ENCODE assay signal across 24 cellular contexts in the genomic region with DNA sequence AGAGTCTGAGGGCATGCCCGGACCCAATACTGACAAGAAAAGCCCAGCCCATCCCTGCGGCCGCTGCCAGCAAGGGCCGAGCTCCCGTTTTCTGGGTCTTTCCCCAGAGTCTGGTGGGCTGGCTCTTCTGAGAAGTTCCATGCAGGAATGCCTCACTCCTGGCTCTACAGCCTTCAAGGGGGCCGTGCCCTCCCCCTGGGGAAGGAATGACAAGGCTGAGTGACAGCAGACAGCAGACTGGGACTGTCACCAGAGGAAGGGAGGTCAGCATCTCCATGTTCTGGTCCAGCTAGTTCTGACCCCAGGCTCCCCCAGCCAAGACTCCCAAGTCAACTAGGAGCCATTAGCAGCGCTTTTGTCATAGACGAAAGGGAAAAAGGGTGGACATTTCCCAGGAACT.
"Had no signal": no experiment of that assay in that cellular context is flagged by ENCODE, and none has a peak within 500 bp of the region (broad histone marks: within the 10 kb centered on the region; RNA-seq: fewer than 3 reads in every experiment).

No MANE protein-coding gene starts in this region.

- H3K27ac Mint-ChIP-seq: activated CD4-positive, alpha-beta T cell treated with anti-CD3 and anti-CD28 coated beads, Interleukin-2, amount 10 ng/mL, durations not matched to agents 7 days and 5 days; activated CD8-positive, alpha-beta memory T cell treated with anti-CD3 and anti-CD28 coated beads, Interleukin-2, amount 10 ng/mL, durations not matched to agents 7 days and 5 days; activated CD8-positive, alpha-beta T cell treated with anti-CD3 and anti-CD28 coated beads for 36 hours; activated naive CD4-positive, alpha-beta T cell treated with anti-CD3 and anti-CD28 coated beads, Interleukin-2, amount 50 U/mL, for 72 hours; activated T-helper 1 cell treated with anti-CD3 and anti-CD28 coated beads, Interleukin-12 subunit alpha, Interleukin-12 subunit beta, Interleukin-2, Interleukin-4 antibody, amounts not matched to agents 30 ng/mL and 10 ng/mL and 1 ng/mL, durations not matched to agents 14 hours and 24 hours and 36 hours; natural killer cell treated with Interleukin-12 subunit alpha and Interleukin-12 subunit beta and Interleukin-15 and Interleukin-18, amount 100 ng/mL, for 72 hours; stimulated activated effector memory CD8-positive, alpha-beta T cell treated with anti-CD3 and anti-CD28 coated beads, Interleukin-12 subunit alpha, Interleukin-12 subunit beta, amount 100 ng/mL, for 72 hours; T-helper 2 cell treated with Interferon-gamma antibody and Interleukin-4, amounts not matched to agents 5 μg/mL and 100 μg/mL, for 36 hours had no signal

- H3K4me1 Mint-ChIP-seq: activated CD8-positive, alpha-beta memory T cell treated with anti-CD3 and anti-CD28 coated beads, Interleukin-2, amount 10 ng/mL, durations not matched to agents 7 days and 5 days had no signal

- DNase-seq: activated CD4-positive, alpha-beta T cell treated with anti-CD3 and anti-CD28 coated beads, Interleukin-2, amount 10 ng/mL, durations not matched to agents 7 days and 5 days; activated CD4-positive, CD25-positive, alpha-beta regulatory T cell treated with anti-CD3 and anti-CD28 coated beads, Interleukin-2, amount 50 U/mL, for 72 hours; activated CD8-positive, alpha-beta memory T cell treated with anti-CD3 and anti-CD28 coated beads, Interleukin-2, amount 10 ng/mL, durations not matched to agents 7 days and 5 days; activated CD8-positive, alpha-beta T cell treated with anti-CD3 and anti-CD28 coated beads for 36 hours; activated gamma-delta T cell; activated T-cell treated with anti-CD3 and anti-CD28 coated beads for 4 hours; foreskin melanocyte; glutamatergic neuron; hippocampal formation; left ventricle myocardium superior; ovary; psoas muscle; stimulated activated CD4-positive, alpha-beta T cell treated with anti-CD3 and anti-CD28 coated beads, Interleukin-1b, Interleukin-23, amount 100 ng/mL, for 48 hours; stomach; transverse colon; WERI-Rb-1 had no signal

- H3K27ac ChIP-seq: neutrophil, ovary, psoas muscle, right atrium auricular region, stomach, transverse colon, WERI-Rb-1 had no signal

- ATAC-seq: activated CD8-positive, alpha-beta memory T cell treated with anti-CD3 and anti-CD28 coated beads, Interleukin-2, amount 10 ng/mL, durations not matched to agents 7 days and 5 days; activated CD8-positive, alpha-beta T cell treated with anti-CD3 and anti-CD28 coated beads for 36 hours; activated naive CD4-positive, alpha-beta T cell treated with anti-CD3 and anti-CD28 coated beads, Interleukin-2, amount 50 U/mL, for 72 hours; left ventricle myocardium superior; natural killer cell treated with Interleukin-12 subunit alpha and Interleukin-12 subunit beta and Interleukin-15 and Interleukin-18, amount 100 ng/mL, for 72 hours; psoas muscle; stimulated activated effector memory CD8-positive, alpha-beta T cell treated with anti-CD3 and anti-CD28 coated beads, Interleukin-12 subunit alpha, Interleukin-12 subunit beta, amount 100 ng/mL, for 72 hours had no signal

- H3K4me3 ChIP-seq: ovary, psoas muscle, right atrium auricular region, stomach, transverse colon had no signal

- H3K27me3 ChIP-seq: ovary, right atrium auricular region, stomach, transverse colon had no signal

- H3K9me3 ChIP-seq: neutrophil, ovary, psoas muscle, right atrium auricular region, stomach, transverse colon had no signal

- H3K27me3 Mint-ChIP-seq: activated CD4-positive, alpha-beta T cell treated with anti-CD3 and anti-CD28 coated beads, Interleukin-2, amount 10 ng/mL, durations not matched to agents 7 days and 5 days; activated CD8-positive, alpha-beta memory T cell treated with anti-CD3 and anti-CD28 coated beads, Interleukin-2, amount 10 ng/mL, durations not matched to agents 7 days and 5 days; activated CD8-positive, alpha-beta T cell treated with anti-CD3 and anti-CD28 coated beads for 36 hours; natural killer cell treated with Interleukin-12 subunit alpha and Interleukin-12 subunit beta and Interleukin-15 and Interleukin-18, amount 100 ng/mL, for 72 hours had no signal

- H3K36me3 Mint-ChIP-seq: activated CD8-positive, alpha-beta memory T cell treated with anti-CD3 and anti-CD28 coated beads, Interleukin-2, amount 10 ng/mL, durations not matched to agents 7 days and 5 days; activated naive CD4-positive, alpha-beta T cell treated with anti-CD3 and anti-CD28 coated beads, Interleukin-2, amount 50 U/mL, for 72 hours; brain; natural killer cell treated with Interleukin-12 subunit alpha and Interleukin-12 subunit beta and Interleukin-15 and Interleukin-18, amount 100 ng/mL, for 72 hours; stimulated activated effector memory CD8-positive, alpha-beta T cell treated with anti-CD3 and anti-CD28 coated beads, Interleukin-12 subunit alpha, Interleukin-12 subunit beta, amount 100 ng/mL, for 72 hours had no signal

- H3K36me3 ChIP-seq: neutrophil, ovary, right atrium auricular region, stomach, transverse colon, WERI-Rb-1 had no signal

- H3K9me3 Mint-ChIP-seq: activated CD4-positive, alpha-beta T cell treated with anti-CD3 and anti-CD28 coated beads, Interleukin-2, amount 10 ng/mL, durations not matched to agents 7 days and 5 days; activated CD8-positive, alpha-beta T cell treated with anti-CD3 and anti-CD28 coated beads for 36 hours; activated naive CD4-positive, alpha-beta T cell treated with anti-CD3 and anti-CD28 coated beads, Interleukin-2, amount 50 U/mL, for 72 hours; activated T-helper 1 cell treated with anti-CD3 and anti-CD28 coated beads, Interleukin-12 subunit alpha, Interleukin-12 subunit beta, Interleukin-2, Interleukin-4 antibody, amounts not matched to agents 30 ng/mL and 10 ng/mL and 1 ng/mL, durations not matched to agents 14 hours and 24 hours and 36 hours; natural killer cell treated with Interleukin-12 subunit alpha and Interleukin-12 subunit beta and Interleukin-15 and Interleukin-18, amount 100 ng/mL, for 72 hours; stimulated activated effector memory CD8-positive, alpha-beta T cell treated with anti-CD3 and anti-CD28 coated beads, Interleukin-12 subunit alpha, Interleukin-12 subunit beta, amount 100 ng/mL, for 72 hours; T-helper 2 cell treated with Interferon-gamma antibody and Interleukin-4, amounts not matched to agents 5 μg/mL and 100 μg/mL, for 36 hours had no signal

- H3K4me3 Mint-ChIP-seq: activated CD4-positive, alpha-beta T cell treated with anti-CD3 and anti-CD28 coated beads, Interleukin-2, amount 10 ng/mL, durations not matched to agents 7 days and 5 days; activated CD8-positive, alpha-beta memory T cell treated with anti-CD3 and anti-CD28 coated beads, Interleukin-2, amount 10 ng/mL, durations not matched to agents 7 days and 5 days; activated CD8-positive, alpha-beta T cell treated with anti-CD3 and anti-CD28 coated beads for 36 hours; activated T-helper 1 cell treated with anti-CD3 and anti-CD28 coated beads, Interleukin-12 subunit alpha, Interleukin-12 subunit beta, Interleukin-2, Interleukin-4 antibody, amounts not matched to agents 30 ng/mL and 10 ng/mL and 1 ng/mL, durations not matched to agents 14 hours and 24 hours and 36 hours; brain; natural killer cell treated with Interleukin-12 subunit alpha and Interleukin-12 subunit beta and Interleukin-15 and Interleukin-18, amount 100 ng/mL, for 72 hours; stimulated activated effector memory CD8-positive, alpha-beta T cell treated with anti-CD3 and anti-CD28 coated beads, Interleukin-12 subunit alpha, Interleukin-12 subunit beta, amount 100 ng/mL, for 72 hours; T-helper 2 cell treated with Interferon-gamma antibody and Interleukin-4, amounts not matched to agents 5 μg/mL and 100 μg/mL, for 36 hours had no signal
